ENCODE assay signal across 23 cellular contexts in genomic region chr7:45053401-45053800, GRCh38. TPM values are rescaled to one million over a fixed set of nuclear protein-coding genes. Genes with fewer than 3 reads are reported as not detected.
DNase-seq lines count a peak whose midpoint lies in the region; ATAC-seq, FAIRE-seq and TF ChIP-seq lines count a peak whose summit lies in the region.
"Had no signal": no experiment of that assay in that cellular context is flagged by ENCODE, and none has a peak within 500 bp of the region (broad histone marks: within the 10 kb centered on the region; RNA-seq: fewer than 3 reads in every experiment).

No MANE protein-coding gene starts in this region.

- no peak for ATAC-seq in naive thymus-derived CD8-positive, alpha-beta T cell
- ATAC-seq: HepG2 had no signal

- H3K27me3 ChIP-seq in CD4-positive, alpha-beta memory T cell (ENCODE audit: insufficient read depth, low read length) = no peaks in the 10 kb centered on the region
- H3K27me3 ChIP-seq in testis = no peaks in the 10 kb centered on the region
- H3K27me3 ChIP-seq: Peyer's patch had no signal

- H3K27me3 Mint-ChIP-seq in CD4-positive, alpha-beta memory T cell = no peaks in the 10 kb centered on the region
- no peaks in the 10 kb centered on the region for H3K27me3 Mint-ChIP-seq in chondrocyte (ENCODE audit: low read depth)
- no peaks in the 10 kb centered on the region for H3K27me3 Mint-ChIP-seq in naive thymus-derived CD8-positive, alpha-beta T cell
- no peaks in the 10 kb centered on the region for H3K27me3 Mint-ChIP-seq in T-helper 2 cell treated with Interferon-gamma antibody and Interleukin-4, amounts not matched to agents 5 μg/mL and 100 μg/mL, for 36 hours (ENCODE audit: low read depth)

- peaks cover 55% of the 10 kb centered on the region for H3K4me1 ChIP-seq in CD4-positive, alpha-beta memory T cell (ENCODE audit: insufficient read depth, low read length)
- H3K4me1 ChIP-seq in testis = no peaks in the 10 kb centered on the region
- H3K4me1 ChIP-seq: Peyer's patch had no signal

- WGBS in testis, 2 donors = 78 to 88% methylated on average over 5 to 6 of the region's 6 CpGs

- H3K4me3 ChIP-seq in CD4-positive, alpha-beta memory T cell (ENCODE audit: low read length in 2 of 2) = no peak overlapping the region
- H3K4me3 ChIP-seq in testis = no peak overlapping the region
- H3K4me3 ChIP-seq: Peyer's patch had no signal

- CTCF ChIA-PET in CD4-positive, alpha-beta memory T cell (lab: Charles Lee; ENCODE audit: partially characterized antibody) = interaction anchor here (0.9 to 1.7 kb wide), 7 partner anchors 16 to 83 kb away, joined by 3 to 6 read pairs (median 3); no protein-coding TSS in a partner anchor

- H3K4me3 Mint-ChIP-seq in CD4-positive, alpha-beta memory T cell = no peak overlapping the region
- H3K4me3 Mint-ChIP-seq in chondrocyte (ENCODE audit: unreplicated experiment) = no peak overlapping the region
- H3K4me3 Mint-ChIP-seq in naive thymus-derived CD8-positive, alpha-beta T cell = no peak overlapping the region
- H3K4me3 Mint-ChIP-seq in T-helper 2 cell treated with Interferon-gamma antibody and Interleukin-4, amounts not matched to agents 5 μg/mL and 100 μg/mL, for 36 hours = no peak overlapping the region
- H3K4me3 Mint-ChIP-seq: HFFc6 had no signal

- in situ Hi-C loops in G401 (cut with HindIII; ENCODE audit: low sequenced_read_pairs) = no loop called here

- no peak for TF ChIP-seq POLR2A in testis (IDR thresholded peaks at IDR 0.05)

- peaks cover 41 to 69% of the 10 kb centered on the region in 2 donors for H3K36me3 Mint-ChIP-seq in CD4-positive, alpha-beta memory T cell
- H3K36me3 Mint-ChIP-seq in chondrocyte (ENCODE audit: low read depth) = peaks cover 2% of the 10 kb centered on the region
- peaks cover 0 to 74% (median 9%) of the 10 kb centered on the region in 3 donors for H3K36me3 Mint-ChIP-seq in naive thymus-derived CD8-positive, alpha-beta T cell
- H3K36me3 Mint-ChIP-seq in T-helper 2 cell treated with Interferon-gamma antibody and Interleukin-4, amounts not matched to agents 5 μg/mL and 100 μg/mL, for 36 hours (ENCODE audit: low read depth) = peaks cover 62% of the 10 kb centered on the region

- peaks cover 43% of the 10 kb centered on the region for H3K36me3 ChIP-seq in CD4-positive, alpha-beta memory T cell (ENCODE audit: insufficient read depth, low read length)
- H3K36me3 ChIP-seq in testis (ENCODE audit: low read depth, missing control alignments) = no peaks in the 10 kb centered on the region

- peak overlapping the region in 6 of 7 donors; percentile 31 to 82 (median 62) for H3K27ac Mint-ChIP-seq in CD4-positive, alpha-beta memory T cell
- H3K27ac Mint-ChIP-seq in chondrocyte (ENCODE audit: unreplicated experiment) = no peak overlapping the region
- peak overlapping the region in 6 of 10 donors; percentile 31 to 91 (median 77) for H3K27ac Mint-ChIP-seq in naive thymus-derived CD8-positive, alpha-beta T cell
- no peak overlapping the region for H3K27ac Mint-ChIP-seq in T-helper 2 cell treated with Interferon-gamma antibody and Interleukin-4, amounts not matched to agents 5 μg/mL and 100 μg/mL, for 36 hours
- H3K27ac Mint-ChIP-seq: HFFc6 had no signal

- H3K27ac ChIP-seq in CD4-positive, alpha-beta memory T cell (ENCODE audit: low read depth, low read length) = no peak overlapping the region
- no peak overlapping the region for H3K27ac ChIP-seq in testis
- H3K27ac ChIP-seq: C4-2B, Peyer's patch had no signal

- no peak for FAIRE-seq in urothelium cell line (lab: Jason Lieb, UNC)
- FAIRE-seq: H54, HepG2 had no signal

- TF ChIP-seq CTCF in chondrocyte (IDR thresholded peaks at IDR 0.05) (no peak), testis (IDR thresholded peaks at IDR 0.05) (no peak)

- no peak for DNase-seq in CD4-positive, alpha-beta memory T cell
- DNase-seq in G401 (ENCODE audit: low spot score) = peak; percentile 66
- DNase-seq in chondrocyte (ENCODE audit: low spot score) = peak; percentile 38
- DNase-seq in naive thymus-derived CD8-positive, alpha-beta T cell = no peak
- no peak for DNase-seq in testis
- no peak for DNase-seq in stimulated activated CD4-positive, alpha-beta T cell treated with anti-CD3 and anti-CD28 coated beads, Interleukin-1b, Interleukin-23, amount 100 ng/mL, for 48 hours
- no peak for DNase-seq in T-helper 2 cell treated with Interferon-gamma antibody and Interleukin-4, amounts not matched to agents 5 μg/mL and 100 μg/mL, for 36 hours (ENCODE audit: low spot score)
- DNase-seq in urothelium cell line (ENCODE audit: low spot score) = no peak
- DNase-seq: ACHN; AML-193; DMS153; GF-D8; HFFc6; KBM-7; NCI-H1105; NCI-H2081; NCI-H446 treated with DMSO at 0.1 percent for 48 hours; NK-92 treated with Interleukin-12 subunit alpha and Interleukin-12 subunit beta, amount 100 ng/mL, for 24 hours; Right ventricle myocardium superior had no signal

- H3K9me3 ChIP-seq in CD4-positive, alpha-beta memory T cell (ENCODE audit: control insufficient read depth in 1 of 2, low read length in 2 of 2) = no peaks in the 10 kb centered on the region
- no peaks in the 10 kb centered on the region for H3K9me3 ChIP-seq in testis
- H3K9me3 ChIP-seq: Peyer's patch had no signal

- H3K4me1 Mint-ChIP-seq in CD4-positive, alpha-beta memory T cell = peaks cover 50 to 83% (median 67%) of the 10 kb centered on the region in 4 donors
- H3K4me1 Mint-ChIP-seq in chondrocyte (ENCODE audit: low read depth) = no peaks in the 10 kb centered on the region
- peaks cover 43 to 86% (median 79%) of the 10 kb centered on the region in 4 donors for H3K4me1 Mint-ChIP-seq in naive thymus-derived CD8-positive, alpha-beta T cell
- H3K4me1 Mint-ChIP-seq in T-helper 2 cell treated with Interferon-gamma antibody and Interleukin-4, amounts not matched to agents 5 μg/mL and 100 μg/mL, for 36 hours (ENCODE audit: low read depth) = peaks cover 26% of the 10 kb centered on the region

- POLR2A ChIA-PET in CD4-positive, alpha-beta memory T cell (lab: Charles Lee; ENCODE audit: partially characterized antibody) = interaction anchor here (1.0 to 5.5 kb wide), 8 partner anchors 13 to 447 kb away, joined by 3 to 32 read pairs (median 4); partner anchors contain the start of gene OGDH
- POLR2A ChIA-PET in naive thymus-derived CD8-positive, alpha-beta T cell (lab: Charles Lee) = interaction anchor here (0.6 to 1.5 kb wide), 4 partner anchors 53 to 219 kb away, joined by 3 to 4 read pairs (median 4); no protein-coding TSS in a partner anchor

- peaks cover 0 to 1% (median 0%) of the 10 kb centered on the region in 8 donors for H3K9me3 Mint-ChIP-seq in CD4-positive, alpha-beta memory T cell
- H3K9me3 Mint-ChIP-seq in chondrocyte (ENCODE audit: low read depth) = peaks cover 3% of the 10 kb centered on the region
- no peaks in the 10 kb centered on the region for H3K9me3 Mint-ChIP-seq in naive thymus-derived CD8-positive, alpha-beta T cell
- no peaks in the 10 kb centered on the region for H3K9me3 Mint-ChIP-seq in T-helper 2 cell treated with Interferon-gamma antibody and Interleukin-4, amounts not matched to agents 5 μg/mL and 100 μg/mL, for 36 hours
- H3K9me3 Mint-ChIP-seq: HFFc6 had no signal

- intact Hi-C loops in CD4-positive, alpha-beta memory T cell (cut with micrococcal nuclease) = no loop called here
- intact Hi-C loops in testis (cut with DNase I; ENCODE audit: low total_unique reads) = no loop called here

RNA-seq across cellular contexts. Expression of gene NACAD, which starts 35.4 kb away (rescaled TPM):
- not detected for total RNA-seq in CD4-positive, alpha-beta memory T cell
- polyA plus RNA-seq in CD4-positive, alpha-beta memory T cell = not detected
- total RNA-seq in G401 (2014; rRNA removed; shearing (Covaris generic)) = not detected in 2 replicates
- total RNA-seq in chondrocyte = 12.4 to 21.9 TPM (median 19.0 TPM) in 3 replicates
- total RNA-seq in naive thymus-derived CD8-positive, alpha-beta T cell = under 1 TPM; 0.13 to 0.16 TPM
- under 1 TPM; 0.06 to 0.15 (median 0.15) TPM for polyA plus RNA-seq in naive thymus-derived CD8-positive, alpha-beta T cell
- 10 to 100 TPM in 1 of 2 donors, 1 to 10 TPM in 1; 6.9 to 12.0 TPM for total RNA-seq in testis
- 8.7 TPM for polyA plus RNA-seq in testis (ENCODE audit: insufficient read depth, low read depth, low replicate concordance)
- total RNA-seq: HepG2 had no signal

RNA-seq across cellular contexts. Expression of gene CCM2, which starts 53.4 kb away (rescaled TPM):
- 100 to 1,000 TPM; 192 to 200 TPM for total RNA-seq in CD4-positive, alpha-beta memory T cell
- polyA plus RNA-seq in CD4-positive, alpha-beta memory T cell = 10 to 100 TPM; 82.1 to 91.9 TPM
- total RNA-seq in G401 (2014; rRNA removed; shearing (Covaris generic)) = 30.2 and 34.2 TPM in 2 replicates
- 43.7 to 53.7 TPM (median 47.8 TPM) in 3 replicates for total RNA-seq in chondrocyte
- total RNA-seq in naive thymus-derived CD8-positive, alpha-beta T cell = 100 to 1,000 TPM; 160 to 167 TPM
- polyA plus RNA-seq in naive thymus-derived CD8-positive, alpha-beta T cell = 10 to 100 TPM; 49.9 to 81.7 (median 63.2) TPM
- total RNA-seq in testis = 10 to 100 TPM; 85.4 to 95.1 TPM
- 57.6 TPM for polyA plus RNA-seq in testis (ENCODE audit: insufficient read depth, low read depth, low replicate concordance)

RNA-seq across cellular contexts. Expression of gene TBRG4, which starts 58.1 kb away (rescaled TPM):
- 100 to 1,000 TPM; 103 to 129 TPM for total RNA-seq in CD4-positive, alpha-beta memory T cell
- polyA plus RNA-seq in CD4-positive, alpha-beta memory T cell = 10 to 100 TPM; 48.5 to 65.3 TPM
- total RNA-seq in G401 (2014; rRNA removed; shearing (Covaris generic)) = 133 and 136 TPM in 2 replicates
- total RNA-seq in chondrocyte = 39.5 to 45.7 TPM (median 43.7 TPM) in 3 replicates
- total RNA-seq in naive thymus-derived CD8-positive, alpha-beta T cell = 100 to 1,000 TPM; 154 to 167 TPM
- polyA plus RNA-seq in naive thymus-derived CD8-positive, alpha-beta T cell = 10 to 100 TPM; 51.3 to 95.7 (median 69.0) TPM
- total RNA-seq in testis = 10 to 100 TPM; 75.7 to 82.8 TPM
- 82.7 TPM for polyA plus RNA-seq in testis (ENCODE audit: insufficient read depth, low read depth, low replicate concordance)

Comparison
In these comparisons a context has a peak if more than half of its experiments do, and no peak if none do; other contexts are left out.
1. DNase-seq: peak in G401 (single experiment) and chondrocyte (single experiment); none in CD4-positive, alpha-beta memory T cell (0 of 5), naive thymus-derived CD8-positive, alpha-beta T cell (0 of 10), testis (single experiment), stimulated activated CD4-positive, alpha-beta T cell treated with anti-CD3 and anti-CD28 coated beads, Interleukin-1b, Interleukin-23, amount 100 ng/mL, for 48 hours (single experiment), T-helper 2 cell treated with Interferon-gamma antibody and Interleukin-4, amounts not matched to agents 5 μg/mL and 100 μg/mL, for 36 hours (single experiment) and urothelium cell line (single experiment).
2. H3K27ac Mint-ChIP-seq: peak in CD4-positive, alpha-beta memory T cell (6 of 7) and naive thymus-derived CD8-positive, alpha-beta T cell (6 of 10); none in chondrocyte (single experiment) and T-helper 2 cell treated with Interferon-gamma antibody and Interleukin-4, amounts not matched to agents 5 μg/mL and 100 μg/mL, for 36 hours (single experiment).